Comparison of ENCODE assay signal across 1 cellular context in genomic region chr3:157128771-157129671, GRCh38.
TF ChIP-seq lines count a peak whose summit lies in the region.

No MANE protein-coding gene starts in this region.

TF ChIP-seq in HCT116, 20 proteins besides CTCF, POLR2A, EP300 and RAD21 (continued from another document):
- TF ChIP-seq, protein P1, sequence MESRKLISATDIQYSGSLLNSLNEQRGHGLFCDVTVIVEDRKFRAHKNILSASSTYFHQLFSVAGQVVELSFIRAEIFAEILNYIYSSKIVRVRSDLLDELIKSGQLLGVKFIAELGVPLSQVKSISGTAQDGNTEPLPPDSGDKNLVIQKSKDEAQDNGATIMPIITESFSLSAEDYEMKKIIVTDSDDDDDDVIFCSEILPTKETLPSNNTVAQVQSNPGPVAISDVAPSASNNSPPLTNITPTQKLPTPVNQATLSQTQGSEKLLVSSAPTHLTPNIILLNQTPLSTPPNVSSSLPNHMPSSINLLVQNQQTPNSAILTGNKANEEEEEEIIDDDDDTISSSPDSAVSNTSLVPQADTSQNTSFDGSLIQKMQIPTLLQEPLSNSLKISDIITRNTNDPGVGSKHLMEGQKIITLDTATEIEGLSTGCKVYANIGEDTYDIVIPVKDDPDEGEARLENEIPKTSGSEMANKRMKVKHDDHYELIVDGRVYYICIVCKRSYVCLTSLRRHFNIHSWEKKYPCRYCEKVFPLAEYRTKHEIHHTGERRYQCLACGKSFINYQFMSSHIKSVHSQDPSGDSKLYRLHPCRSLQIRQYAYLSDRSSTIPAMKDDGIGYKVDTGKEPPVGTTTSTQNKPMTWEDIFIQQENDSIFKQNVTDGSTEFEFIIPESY (IDR thresholded peaks at IDR 0.05; ENCODE audit: extremely low read depth, insufficient replicate concordance, low read length): no peak
- TF ChIP-seq SRF (IDR thresholded peaks at IDR 0.05; ENCODE audit: low read depth) (no peak), EGR1 (IDR thresholded peaks at IDR 0.05; ENCODE audit: low read depth) (no peak)
TF ChIP-seq in HCT116: peak in this region for 2.
